23 cellular contexts compared by ENCODE assay signal in the genomic region with DNA sequence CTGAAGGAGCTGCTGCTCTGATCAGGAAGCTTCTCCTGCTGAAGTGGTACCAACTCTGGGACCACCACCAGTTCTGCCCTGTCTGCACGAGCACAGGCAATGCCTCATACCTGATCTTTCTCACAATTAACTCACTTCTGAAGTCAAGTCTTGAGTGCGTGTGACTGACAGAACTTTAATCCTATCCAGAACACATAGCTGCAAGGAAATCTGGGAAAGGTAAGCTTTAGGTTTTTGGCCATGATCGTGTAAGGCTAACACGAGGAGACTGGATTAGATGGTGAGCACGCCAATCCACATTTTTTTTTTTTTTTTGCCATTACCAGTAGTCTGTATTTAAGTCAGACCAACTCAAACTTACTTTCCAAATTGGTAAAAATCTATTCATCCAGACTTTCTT.
"Had no signal": no experiment of that assay in that cellular context is flagged by ENCODE, and none has a peak within 500 bp of the region (broad histone marks: within the 10 kb centered on the region; RNA-seq: fewer than 3 reads in every experiment).

No MANE protein-coding gene starts in this region.

- H3K4me3 ChIP-seq: K562, SJSA1 had no signal

- H3K27ac ChIP-seq: KMS-11, SJSA1 had no signal

- H3K36me3 ChIP-seq: SJSA1 had no signal

- DNase-seq: Kasumi-1, MM.1S, NCI-H1092 treated with DMSO at 0.1 percent for 48 hours, NCI-H1417, NCI-H1436 treated with DMSO at 0.1 percent for 48 hours, NCI-H1694, NCI-H187 treated with DMSO at 0.1 percent for 48 hours, NCI-H2029 treated with DMSO at 0.1 percent for 48 hours, NCI-H2171 treated with DMSO at 0.1 percent for 48 hours, NCI-H2227 treated with DMSO at 0.1 percent for 48 hours, NCI-H524, NCI-H526 treated with DMSO at 0.1 percent for 48 hours, NCI-H748 treated with DMSO at 0.1 percent for 48 hours, Right ventricle myocardium superior, RPMI8226, SIG-M5, SW 1271, T-cell had no signal

- H3K9ac ChIP-seq: KMS-11 had no signal

- H3K4me1 ChIP-seq: SJSA1 had no signal

- FAIRE-seq: HepG2, K562, RCC 7860 had no signal

- ATAC-seq: HepG2, K562, T-cell had no signal

- H3K27me3 ChIP-seq: SJSA1 had no signal

- H3K9me3 ChIP-seq: SJSA1 had no signal

- H3K4me2 ChIP-seq: KMS-11 had no signal
